Comparison of ENCODE assay signal across 15 cellular contexts in the genomic region with DNA sequence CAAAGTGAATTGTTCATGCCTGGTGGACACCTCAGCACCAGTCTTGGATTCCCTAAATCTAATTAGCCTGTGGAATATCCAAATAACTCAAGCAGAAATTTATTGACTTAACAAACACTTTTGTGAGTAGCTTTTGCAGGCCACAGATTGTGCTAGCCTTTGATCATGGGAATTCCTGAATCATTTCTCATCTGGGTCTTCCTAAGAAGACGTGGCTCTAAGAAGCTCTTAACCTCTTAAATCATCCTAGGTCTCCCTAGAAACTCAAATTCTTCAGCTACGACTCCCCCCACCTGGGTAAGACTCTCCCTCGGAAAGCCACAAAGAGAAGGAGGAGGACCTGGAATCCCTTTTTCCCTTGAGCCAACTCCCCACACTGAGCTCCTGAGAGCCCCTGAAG. TPM values are rescaled to one million over a fixed set of nuclear protein-coding genes. Genes with fewer than 3 reads are reported as not detected.
DNase-seq lines count a peak whose midpoint lies in the region; ATAC-seq and TF ChIP-seq lines count a peak whose summit lies in the region.
"Had no signal": no experiment of that assay in that cellular context is flagged by ENCODE, and none has a peak within 500 bp of the region (broad histone marks: within the 10 kb centered on the region; RNA-seq: fewer than 3 reads in every experiment).

No MANE protein-coding gene starts in this region.

- no peaks in the 10 kb centered on the region for H3K36me3 ChIP-seq in smooth muscle cell (ENCODE audit: low read depth)
- H3K36me3 ChIP-seq: heart right ventricle, SJSA1 had no signal

- H3K27me3 ChIP-seq in smooth muscle cell (ENCODE audit: low read depth) = no peaks in the 10 kb centered on the region
- H3K27me3 ChIP-seq: heart right ventricle, SJSA1 had no signal

- DNase-seq in HCEC 1CT = peak; percentile 72
- DNase-seq in foreskin fibroblast = peak; percentile 56 to 76
- DNase-seq in smooth muscle cell (lab: John Stamatoyannopoulos, UW; ENCODE audit: unreplicated experiment) = no peak
- no peak for DNase-seq in Kasumi-1 (lab: John Stamatoyannopoulos, UW)
- DNase-seq in NCI-H1436 treated with DMSO at 0.1 percent for 48 hours (lab: John Stamatoyannopoulos, UW) = no peak
- DNase-seq: activated gamma-delta T cell; CD8-positive, alpha-beta T cell; effector memory CD4-positive, alpha-beta T cell; H7; heart right ventricle; NCI-H2171; stimulated activated naive CD8-positive, alpha-beta T cell treated with anti-CD3 and anti-CD28 coated beads, Interleukin-15, amount 100 ng/mL, for 72 hours had no signal

- H3K36me3 Mint-ChIP-seq in stimulated activated memory B cell treated with anti-CD40 and anti-IgM and Interleukin-4, amounts not matched to agents 10 μg/mL and 1 μg/mL and 100 μg/mL, for 72 hours = no peaks in the 10 kb centered on the region
- H3K36me3 Mint-ChIP-seq: CD8-positive, alpha-beta T cell had no signal

- H2AFZ ChIP-seq in smooth muscle cell (ENCODE audit: low read depth) = no peak overlapping the region

- no peaks in the 10 kb centered on the region for H3K27me3 Mint-ChIP-seq in stimulated activated memory B cell treated with anti-CD40 and anti-IgM and Interleukin-4, amounts not matched to agents 10 μg/mL and 1 μg/mL and 100 μg/mL, for 72 hours
- H3K27me3 Mint-ChIP-seq: stimulated activated naive CD8-positive, alpha-beta T cell treated with anti-CD3 and anti-CD28 coated beads, Interleukin-15, amount 100 ng/mL, for 72 hours had no signal

- no peaks in the 10 kb centered on the region for H3K79me2 ChIP-seq in smooth muscle cell (ENCODE audit: low read depth)

- H3K4me3 ChIP-seq in foreskin fibroblast (ENCODE audit: low read depth in 1 of 2, low read length in 2 of 2) = no peak overlapping the region
- no peak overlapping the region for H3K4me3 ChIP-seq in smooth muscle cell
- H3K4me3 ChIP-seq: heart right ventricle, SJSA1 had no signal

- no peak overlapping the region for H3K27ac Mint-ChIP-seq in stimulated activated memory B cell treated with anti-CD40 and anti-IgM and Interleukin-4, amounts not matched to agents 10 μg/mL and 1 μg/mL and 100 μg/mL, for 72 hours
- H3K27ac Mint-ChIP-seq: CD8-positive, alpha-beta T cell; stimulated activated naive CD8-positive, alpha-beta T cell treated with anti-CD3 and anti-CD28 coated beads, Interleukin-15, amount 100 ng/mL, for 72 hours had no signal

- no peaks in the 10 kb centered on the region for H3K9me3 Mint-ChIP-seq in stimulated activated memory B cell treated with anti-CD40 and anti-IgM and Interleukin-4, amounts not matched to agents 10 μg/mL and 1 μg/mL and 100 μg/mL, for 72 hours
- H3K9me3 Mint-ChIP-seq: CD8-positive, alpha-beta T cell; stimulated activated naive CD8-positive, alpha-beta T cell treated with anti-CD3 and anti-CD28 coated beads, Interleukin-15, amount 100 ng/mL, for 72 hours had no signal

- ATAC-seq in SK-N-SH treated with all-trans-retinoic acid at 6 μM for 48 hours = peak; percentile 61
- ATAC-seq in stimulated activated memory B cell treated with anti-CD40 and anti-IgM and Interleukin-4, amounts not matched to agents 10 μg/mL and 1 μg/mL and 100 μg/mL, for 72 hours = no peak
- ATAC-seq: CD8-positive, alpha-beta T cell; heart right ventricle; stimulated activated naive CD8-positive, alpha-beta T cell treated with anti-CD3 and anti-CD28 coated beads, Interleukin-15, amount 100 ng/mL, for 72 hours had no signal

- peaks cover under 1% of the 10 kb centered on the region for H3K4me1 Mint-ChIP-seq in stimulated activated memory B cell treated with anti-CD40 and anti-IgM and Interleukin-4, amounts not matched to agents 10 μg/mL and 1 μg/mL and 100 μg/mL, for 72 hours

- no peak overlapping the region for H3K9ac ChIP-seq in smooth muscle cell (ENCODE audit: low read depth)

- WGBS in smooth muscle cell (ENCODE audit: low lambda C conversion rate) = 17% methylated on average over 3 of the region's 3 CpGs

- H3K4me3 Mint-ChIP-seq in stimulated activated memory B cell treated with anti-CD40 and anti-IgM and Interleukin-4, amounts not matched to agents 10 μg/mL and 1 μg/mL and 100 μg/mL, for 72 hours = no peak overlapping the region
- H3K4me3 Mint-ChIP-seq: CD8-positive, alpha-beta T cell; stimulated activated naive CD8-positive, alpha-beta T cell treated with anti-CD3 and anti-CD28 coated beads, Interleukin-15, amount 100 ng/mL, for 72 hours had no signal

- no peak for TF ChIP-seq CTCF in foreskin fibroblast (IDR thresholded peaks at IDR 0.05; ENCODE audit: low read depth, low read length)
- no peak for TF ChIP-seq CTCF in smooth muscle cell (IDR thresholded peaks at IDR 0.05; ENCODE audit: borderline replicate concordance, insufficient read depth, poor library complexity, severe bottlenecking)

- no peaks in the 10 kb centered on the region for H3K9me3 ChIP-seq in smooth muscle cell (replicated peaks; ENCODE audit: low read depth)
- H3K9me3 ChIP-seq: heart right ventricle, SJSA1 had no signal

- peak overlapping the region; percentile 99 for H3K27ac ChIP-seq in smooth muscle cell (ENCODE audit: low read depth)
- H3K27ac ChIP-seq: SJSA1 had no signal

- peaks cover 37% of the 10 kb centered on the region for H3F3A ChIP-seq in smooth muscle cell (ENCODE audit: low read depth)

- H4K20me1 ChIP-seq in smooth muscle cell (ENCODE audit: low read depth) = no peaks in the 10 kb centered on the region

- H3K4me2 ChIP-seq in smooth muscle cell = peak overlapping the region; percentile 22

- peaks cover 16% of the 10 kb centered on the region for H3K4me1 ChIP-seq in smooth muscle cell (ENCODE audit: low read depth)

TF ChIP-seq in SK-N-SH treated with all-trans-retinoic acid at 6 μM for 48 hours, 23 proteins besides CTCF, POLR2A, EP300 and RAD21:
- TF ChIP-seq BACH2 (CRISPR knock-in tag; IDR thresholded peaks at IDR 0.05; ENCODE audit: borderline replicate concordance) (no peak), ZFP3 (CRISPR knock-in tag; IDR thresholded peaks at IDR 0.05) (no peak), TOX (CRISPR knock-in tag; IDR thresholded peaks at IDR 0.05; ENCODE audit: borderline replicate concordance) (peak; percentile 79; the same call in 1 of the 2 replicates), ISL1 (CRISPR knock-in tag; IDR thresholded peaks at IDR 0.05) (no peak; the same call in 1 of the 2 replicates), ZC3H10 (CRISPR knock-in tag; IDR thresholded peaks at IDR 0.05) (peak; percentile 97), ZNF70 (CRISPR knock-in tag; IDR thresholded peaks at IDR 0.05) (no peak), CSDC2 (CRISPR knock-in tag; IDR thresholded peaks at IDR 0.05) (no peak), TCF4 (CRISPR knock-in tag; IDR thresholded peaks at IDR 0.05; ENCODE audit: borderline replicate concordance) (no peak), ZNF8 (CRISPR knock-in tag; IDR thresholded peaks at IDR 0.05) (no peak)
- TF ChIP-seq, protein P1, sequence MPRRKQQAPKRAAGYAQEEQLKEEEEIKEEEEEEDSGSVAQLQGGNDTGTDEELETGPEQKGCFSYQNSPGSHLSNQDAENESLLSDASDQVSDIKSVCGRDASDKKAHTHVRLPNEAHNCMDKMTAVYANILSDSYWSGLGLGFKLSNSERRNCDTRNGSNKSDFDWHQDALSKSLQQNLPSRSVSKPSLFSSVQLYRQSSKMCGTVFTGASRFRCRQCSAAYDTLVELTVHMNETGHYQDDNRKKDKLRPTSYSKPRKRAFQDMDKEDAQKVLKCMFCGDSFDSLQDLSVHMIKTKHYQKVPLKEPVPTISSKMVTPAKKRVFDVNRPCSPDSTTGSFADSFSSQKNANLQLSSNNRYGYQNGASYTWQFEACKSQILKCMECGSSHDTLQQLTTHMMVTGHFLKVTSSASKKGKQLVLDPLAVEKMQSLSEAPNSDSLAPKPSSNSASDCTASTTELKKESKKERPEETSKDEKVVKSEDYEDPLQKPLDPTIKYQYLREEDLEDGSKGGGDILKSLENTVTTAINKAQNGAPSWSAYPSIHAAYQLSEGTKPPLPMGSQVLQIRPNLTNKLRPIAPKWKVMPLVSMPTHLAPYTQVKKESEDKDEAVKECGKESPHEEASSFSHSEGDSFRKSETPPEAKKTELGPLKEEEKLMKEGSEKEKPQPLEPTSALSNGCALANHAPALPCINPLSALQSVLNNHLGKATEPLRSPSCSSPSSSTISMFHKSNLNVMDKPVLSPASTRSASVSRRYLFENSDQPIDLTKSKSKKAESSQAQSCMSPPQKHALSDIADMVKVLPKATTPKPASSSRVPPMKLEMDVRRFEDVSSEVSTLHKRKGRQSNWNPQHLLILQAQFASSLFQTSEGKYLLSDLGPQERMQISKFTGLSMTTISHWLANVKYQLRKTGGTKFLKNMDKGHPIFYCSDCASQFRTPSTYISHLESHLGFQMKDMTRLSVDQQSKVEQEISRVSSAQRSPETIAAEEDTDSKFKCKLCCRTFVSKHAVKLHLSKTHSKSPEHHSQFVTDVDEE (CRISPR knock-in tag; IDR thresholded peaks at IDR 0.05) = no peak
- TF ChIP-seq, protein P2, sequence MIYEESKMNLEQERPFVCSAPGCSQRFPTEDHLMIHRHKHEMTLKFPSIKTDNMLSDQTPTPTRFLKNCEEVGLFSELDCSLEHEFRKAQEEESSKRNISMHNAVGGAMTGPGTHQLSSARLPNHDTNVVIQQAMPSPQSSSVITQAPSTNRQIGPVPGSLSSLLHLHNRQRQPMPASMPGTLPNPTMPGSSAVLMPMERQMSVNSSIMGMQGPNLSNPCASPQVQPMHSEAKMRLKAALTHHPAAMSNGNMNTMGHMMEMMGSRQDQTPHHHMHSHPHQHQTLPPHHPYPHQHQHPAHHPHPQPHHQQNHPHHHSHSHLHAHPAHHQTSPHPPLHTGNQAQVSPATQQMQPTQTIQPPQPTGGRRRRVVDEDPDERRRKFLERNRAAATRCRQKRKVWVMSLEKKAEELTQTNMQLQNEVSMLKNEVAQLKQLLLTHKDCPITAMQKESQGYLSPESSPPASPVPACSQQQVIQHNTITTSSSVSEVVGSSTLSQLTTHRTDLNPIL (CRISPR knock-in tag; IDR thresholded peaks at IDR 0.05; ENCODE audit: low read depth) = no peak
- TF ChIP-seq, protein P3, sequence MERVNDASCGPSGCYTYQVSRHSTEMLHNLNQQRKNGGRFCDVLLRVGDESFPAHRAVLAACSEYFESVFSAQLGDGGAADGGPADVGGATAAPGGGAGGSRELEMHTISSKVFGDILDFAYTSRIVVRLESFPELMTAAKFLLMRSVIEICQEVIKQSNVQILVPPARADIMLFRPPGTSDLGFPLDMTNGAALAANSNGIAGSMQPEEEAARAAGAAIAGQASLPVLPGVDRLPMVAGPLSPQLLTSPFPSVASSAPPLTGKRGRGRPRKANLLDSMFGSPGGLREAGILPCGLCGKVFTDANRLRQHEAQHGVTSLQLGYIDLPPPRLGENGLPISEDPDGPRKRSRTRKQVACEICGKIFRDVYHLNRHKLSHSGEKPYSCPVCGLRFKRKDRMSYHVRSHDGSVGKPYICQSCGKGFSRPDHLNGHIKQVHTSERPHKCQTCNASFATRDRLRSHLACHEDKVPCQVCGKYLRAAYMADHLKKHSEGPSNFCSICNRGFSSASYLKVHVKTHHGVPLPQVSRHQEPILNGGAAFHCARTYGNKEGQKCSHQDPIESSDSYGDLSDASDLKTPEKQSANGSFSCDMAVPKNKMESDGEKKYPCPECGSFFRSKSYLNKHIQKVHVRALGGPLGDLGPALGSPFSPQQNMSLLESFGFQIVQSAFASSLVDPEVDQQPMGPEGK (CRISPR knock-in tag; IDR thresholded peaks at IDR 0.05; ENCODE audit: borderline replicate concordance) = peak; percentile 78; the same call in 1 of the 2 replicates
TF ChIP-seq in SK-N-SH treated with all-trans-retinoic acid at 6 μM for 48 hours: peak in this region for 3.

RNA-seq across cellular contexts. Expression of a gene that starts 53.8 kb away (rescaled TPM):
- 5.7 and 7.8 TPM in 2 replicates for total RNA-seq in smooth muscle cell
- 2.4 and 3.5 TPM in 2 replicates for polyA plus RNA-seq in smooth muscle cell

Comparison
In these comparisons a context has a peak if more than half of its experiments do, and no peak if none do; other contexts are left out.
1. DNase-seq: peak in HCEC 1CT (single experiment) and foreskin fibroblast (2 of 2); none in smooth muscle cell (single experiment), Kasumi-1 (0 of 2) and NCI-H1436 treated with DMSO at 0.1 percent for 48 hours (single experiment).